32 cellular contexts compared by ENCODE assay signal in the genomic region with DNA sequence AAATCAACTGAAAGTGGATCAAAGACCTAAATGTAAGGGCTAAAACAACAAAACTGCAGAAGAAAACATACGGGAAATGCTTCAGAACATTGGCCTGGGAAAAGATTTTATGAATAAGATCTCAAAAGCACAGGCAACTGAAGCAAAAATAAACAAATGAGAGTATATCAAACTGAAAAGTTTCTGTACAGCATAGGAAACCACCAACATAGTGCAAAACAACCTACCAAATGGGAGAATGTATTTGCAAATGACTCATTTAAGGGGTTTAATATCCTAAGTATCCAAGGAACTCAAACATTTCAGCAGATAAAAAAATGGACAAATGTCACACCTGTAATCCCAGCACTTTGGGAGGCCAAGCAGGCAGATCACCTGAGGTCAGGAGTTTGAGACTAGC.
"Had no signal": no experiment of that assay in that cellular context is flagged by ENCODE, and none has a peak within 500 bp of the region (broad histone marks: within the 10 kb centered on the region; RNA-seq: fewer than 3 reads in every experiment).

No MANE protein-coding gene starts in this region.

- H3K9me3 Mint-ChIP-seq: activated CD4-positive, alpha-beta T cell treated with anti-CD3 and anti-CD28 coated beads, Interleukin-2, amount 10 ng/mL, durations not matched to agents 24 days and 14 days; activated naive CD8-positive, alpha-beta T cell treated with anti-CD3 and anti-CD28 coated beads, Interleukin-2, amount 10 ng/mL, durations not matched to agents 7 days and 5 days had no signal

- H3K27ac ChIP-seq: ascending aorta, breast epithelium, cardiac muscle cell, colonic mucosa, dorsolateral prefrontal cortex, epithelial cell of prostate, esophagus squamous epithelium, gastroesophageal sphincter, heart right ventricle had no signal

- H3K9me3 ChIP-seq: ascending aorta, breast epithelium, colonic mucosa, esophagus squamous epithelium, gastroesophageal sphincter had no signal

- H3K4me3 ChIP-seq: ascending aorta, breast epithelium, cardiac muscle cell, colonic mucosa, dorsolateral prefrontal cortex, esophagus squamous epithelium, gastroesophageal sphincter, heart right ventricle had no signal

- DNase-seq: activated CD4-positive, alpha-beta memory T cell treated with anti-CD3 and anti-CD28 coated beads for 36 hours; activated CD4-positive, alpha-beta T cell treated with anti-CD3 and anti-CD28 coated beads for 36 hours; activated CD4-positive, alpha-beta T cell treated with anti-CD3 and anti-CD28 coated beads, Interleukin-2, amount 10 ng/mL, durations not matched to agents 24 days and 14 days; activated CD4-positive, CD25-positive, alpha-beta regulatory T cell; activated CD4-positive, CD25-positive, alpha-beta regulatory T cell treated with anti-CD3 and anti-CD28 coated beads, Interleukin-2, amount 50 U/mL, for 72 hours; activated CD8-positive, alpha-beta memory T cell treated with anti-CD3 and anti-CD28 coated beads, Interleukin-2, amount 10 ng/mL, durations not matched to agents 7 days and 5 days; activated CD8-positive, alpha-beta memory T cell treated with anti-CD3 and anti-CD28 coated beads, Interleukin-2, amount 50 U/mL, for 4 hours; activated CD8-positive, alpha-beta T cell treated with anti-CD3 and anti-CD28 coated beads, Interleukin-2, amount 10 ng/mL, durations not matched to agents 7 days and 5 days; activated effector memory CD4-positive, alpha-beta T cell treated with anti-CD3 and anti-CD28 coated beads, Interleukin-2, amount 50 U/mL, for 16 hours; activated naive CD4-positive, alpha-beta T cell treated with anti-CD3 and anti-CD28 coated beads for 36 hours; activated naive CD8-positive, alpha-beta T cell treated with anti-CD3 and anti-CD28 coated beads, Interleukin-2, amount 10 ng/mL, durations not matched to agents 7 days and 5 days; activated T-cell treated with anti-CD3 and anti-CD28 coated beads, Interleukin-2, amount 50 U/mL, for 1 hour; activated T-cell treated with anti-CD3 and anti-CD28 coated beads, Interleukin-2, amount 50 U/mL, for 48 hours; central memory CD4-positive, alpha-beta T cell; cerebellar nuclear complex; colonic mucosa; dorsolateral prefrontal cortex; effector memory CD4-positive, alpha-beta T cell; esophagus squamous epithelium; foreskin melanocyte; heart right ventricle; T-helper 2 cell had no signal

- H3K4me3 Mint-ChIP-seq: activated CD4-positive, alpha-beta memory T cell treated with anti-CD3 and anti-CD28 coated beads for 36 hours; activated CD4-positive, alpha-beta T cell treated with anti-CD3 and anti-CD28 coated beads for 36 hours; activated CD4-positive, alpha-beta T cell treated with anti-CD3 and anti-CD28 coated beads, Interleukin-2, amount 10 ng/mL, durations not matched to agents 24 days and 14 days; activated CD8-positive, alpha-beta memory T cell treated with anti-CD3 and anti-CD28 coated beads, Interleukin-2, amount 10 ng/mL, durations not matched to agents 7 days and 5 days; activated CD8-positive, alpha-beta T cell treated with anti-CD3 and anti-CD28 coated beads, Interleukin-2, amount 10 ng/mL, durations not matched to agents 7 days and 5 days; activated naive CD4-positive, alpha-beta T cell treated with anti-CD3 and anti-CD28 coated beads for 36 hours; activated naive CD8-positive, alpha-beta T cell treated with anti-CD3 and anti-CD28 coated beads, Interleukin-2, amount 10 ng/mL, durations not matched to agents 7 days and 5 days; activated T-helper 1 cell treated with anti-CD3 and anti-CD28 coated beads, Interleukin-12 subunit alpha, Interleukin-12 subunit beta, Interleukin-2, Interleukin-4 antibody, amounts not matched to agents 30 ng/mL and 10 ng/mL and 1 ng/mL, durations not matched to agents 14 hours and 24 hours and 36 hours; brain; dendritic cell treated with granulocyte-macrophage colony-stimulating factor and Interleukin-4, amounts not matched to agents 40 ng/mL and 50 ng/mL, for 4 days had no signal

- H3K4me1 Mint-ChIP-seq: activated CD4-positive, alpha-beta T cell treated with anti-CD3 and anti-CD28 coated beads for 36 hours; activated CD4-positive, alpha-beta T cell treated with anti-CD3 and anti-CD28 coated beads, Interleukin-2, amount 10 ng/mL, durations not matched to agents 24 days and 14 days; activated CD8-positive, alpha-beta memory T cell treated with anti-CD3 and anti-CD28 coated beads, Interleukin-2, amount 10 ng/mL, durations not matched to agents 7 days and 5 days; activated naive CD8-positive, alpha-beta T cell treated with anti-CD3 and anti-CD28 coated beads, Interleukin-2, amount 10 ng/mL, durations not matched to agents 7 days and 5 days; brain had no signal

- ATAC-seq: activated CD4-positive, alpha-beta T cell treated with anti-CD3 and anti-CD28 coated beads for 36 hours; activated CD8-positive, alpha-beta memory T cell treated with anti-CD3 and anti-CD28 coated beads, Interleukin-2, amount 10 ng/mL, durations not matched to agents 7 days and 5 days; activated CD8-positive, alpha-beta T cell treated with anti-CD3 and anti-CD28 coated beads, Interleukin-2, amount 10 ng/mL, durations not matched to agents 7 days and 5 days; activated naive CD4-positive, alpha-beta T cell treated with anti-CD3 and anti-CD28 coated beads, Interleukin-2, amount 50 U/mL, for 72 hours; gastroesophageal sphincter; heart right ventricle had no signal

- H3K27me3 ChIP-seq: ascending aorta, breast epithelium, cardiac muscle cell, colonic mucosa, dorsolateral prefrontal cortex, esophagus squamous epithelium, gastroesophageal sphincter, heart right ventricle had no signal

- H3K27ac Mint-ChIP-seq: activated CD4-positive, alpha-beta memory T cell treated with anti-CD3 and anti-CD28 coated beads for 36 hours; activated CD4-positive, alpha-beta T cell treated with anti-CD3 and anti-CD28 coated beads for 36 hours; activated CD4-positive, alpha-beta T cell treated with anti-CD3 and anti-CD28 coated beads, Interleukin-2, amount 10 ng/mL, durations not matched to agents 24 days and 14 days; activated CD8-positive, alpha-beta memory T cell treated with anti-CD3 and anti-CD28 coated beads, Interleukin-2, amount 10 ng/mL, durations not matched to agents 7 days and 5 days; activated CD8-positive, alpha-beta T cell treated with anti-CD3 and anti-CD28 coated beads, Interleukin-2, amount 10 ng/mL, durations not matched to agents 7 days and 5 days; activated naive CD4-positive, alpha-beta T cell treated with anti-CD3 and anti-CD28 coated beads for 36 hours; activated naive CD4-positive, alpha-beta T cell treated with anti-CD3 and anti-CD28 coated beads, Interleukin-2, amount 50 U/mL, for 72 hours; activated naive CD8-positive, alpha-beta T cell treated with anti-CD3 and anti-CD28 coated beads, Interleukin-2, amount 10 ng/mL, durations not matched to agents 7 days and 5 days; activated T-helper 1 cell treated with anti-CD3 and anti-CD28 coated beads, Interleukin-12 subunit alpha, Interleukin-12 subunit beta, Interleukin-2, Interleukin-4 antibody, amounts not matched to agents 30 ng/mL and 10 ng/mL and 1 ng/mL, durations not matched to agents 14 hours and 24 hours and 36 hours; activated T-helper 2 cell treated with anti-CD3 and anti-CD28 coated beads, Interferon-gamma antibody, Interleukin-2, Interleukin-4, amounts not matched to agents 10 μg/mL and 5 μg/mL and 100 μg/mL, durations not matched to agents 14 hours and 24 hours and 36 hours; brain; dendritic cell treated with granulocyte-macrophage colony-stimulating factor and Interleukin-4, amounts not matched to agents 40 ng/mL and 50 ng/mL, for 4 days had no signal

- H3K36me3 Mint-ChIP-seq: activated CD4-positive, alpha-beta memory T cell treated with anti-CD3 and anti-CD28 coated beads for 36 hours; activated CD8-positive, alpha-beta memory T cell treated with anti-CD3 and anti-CD28 coated beads, Interleukin-2, amount 10 ng/mL, durations not matched to agents 7 days and 5 days; activated naive CD8-positive, alpha-beta T cell treated with anti-CD3 and anti-CD28 coated beads, Interleukin-2, amount 10 ng/mL, durations not matched to agents 7 days and 5 days; brain had no signal

- H3K36me3 ChIP-seq: ascending aorta, breast epithelium, cardiac muscle cell, colonic mucosa, esophagus squamous epithelium, gastroesophageal sphincter, heart right ventricle had no signal

- H3K27me3 Mint-ChIP-seq: activated CD4-positive, alpha-beta memory T cell treated with anti-CD3 and anti-CD28 coated beads for 36 hours; activated CD4-positive, alpha-beta T cell treated with anti-CD3 and anti-CD28 coated beads for 36 hours; activated CD4-positive, alpha-beta T cell treated with anti-CD3 and anti-CD28 coated beads, Interleukin-2, amount 10 ng/mL, durations not matched to agents 24 days and 14 days; activated CD8-positive, alpha-beta memory T cell treated with anti-CD3 and anti-CD28 coated beads, Interleukin-2, amount 10 ng/mL, durations not matched to agents 7 days and 5 days; activated naive CD8-positive, alpha-beta T cell treated with anti-CD3 and anti-CD28 coated beads, Interleukin-2, amount 10 ng/mL, durations not matched to agents 7 days and 5 days; brain; dendritic cell treated with granulocyte-macrophage colony-stimulating factor and Interleukin-4, amounts not matched to agents 40 ng/mL and 50 ng/mL, for 4 days had no signal

- H3K4me1 ChIP-seq: ascending aorta, breast epithelium, colonic mucosa, esophagus squamous epithelium, gastroesophageal sphincter, heart right ventricle had no signal
